8 cellular contexts compared by ENCODE assay signal in the genomic region with DNA sequence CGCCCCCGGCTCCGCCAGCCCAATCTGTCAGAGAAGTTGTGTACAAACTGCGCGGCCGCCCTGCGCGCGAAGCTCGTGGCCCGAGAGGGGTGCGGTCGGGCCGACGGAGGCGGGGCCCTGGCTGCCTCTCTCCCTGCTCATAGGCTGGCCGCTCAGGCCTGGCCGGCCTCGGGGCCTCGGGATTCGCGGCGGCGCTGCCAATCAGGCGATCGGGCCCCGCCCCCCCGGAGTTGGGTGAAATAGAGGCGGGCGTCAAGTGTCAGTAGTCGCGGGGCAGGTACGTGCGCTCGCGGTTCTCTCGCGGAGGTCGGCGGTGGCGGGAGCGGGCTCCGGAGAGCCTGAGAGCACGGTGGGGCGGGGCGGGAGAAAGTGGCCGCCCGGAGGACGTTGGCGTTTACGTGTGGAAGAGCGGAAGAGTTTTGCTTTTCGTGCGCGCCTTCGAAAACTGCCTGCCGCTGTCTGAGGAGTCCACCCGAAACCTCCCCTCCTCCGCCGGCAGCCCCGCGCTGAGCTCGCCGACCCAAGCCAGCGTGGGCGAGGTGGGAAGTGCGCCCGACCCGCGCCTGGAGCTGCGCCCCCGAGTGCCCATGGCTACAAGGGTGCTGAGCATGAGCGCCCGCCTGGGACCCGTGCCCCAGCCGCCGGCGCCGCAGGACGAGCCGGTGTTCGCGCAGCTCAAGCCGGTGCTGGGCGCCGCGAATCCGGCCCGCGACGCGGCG.
A peak's percentile ranks its signal among the peaks of the same experiment; 100 is the strongest.
DNase-seq lines count a peak whose midpoint lies in the region; ATAC-seq and TF ChIP-seq lines count a peak whose summit lies in the region.

A gene (plus strand): TSS at position 265 of the 719 bp plus-strand sequence. CDS start 323 bp downstream, at position 588.

- H3K36me3 ChIP-seq in HUES48 (ENCODE audit: control insufficient read depth, insufficient read depth, low read length): no peaks in the 10 kb centered on the region
- no peaks in the 10 kb centered on the region for H3K36me3 ChIP-seq in OCI-LY3 (replicated peaks; ENCODE audit: low read depth, low read length)
- H3K36me3 ChIP-seq in mucosa of stomach (ENCODE audit: control insufficient read depth, insufficient read depth, low read length): peaks cover 15% of the 10 kb centered on the region

- H3K9ac ChIP-seq in HUES48 (ENCODE audit: low read depth, low read length) (peak within 1 kb of the TSS; percentile 18; the same call in 1 of the 2 replicates), OCI-LY3 (ENCODE audit: low read length) (peak within 1 kb of the TSS; percentile 59), mucosa of stomach (ENCODE audit: low read length) (peak within 1 kb of the TSS; percentile 98)

- H3K4me1 ChIP-seq in HUES48 (ENCODE audit: control insufficient read depth, insufficient read depth, low read length) (peaks cover 43% of the 10 kb centered on the region), OCI-LY3 (ENCODE audit: low read length) (peaks cover 11% of the 10 kb centered on the region), mucosa of stomach (ENCODE audit: control insufficient read depth, insufficient read depth, low read length) (peaks cover 8% of the 10 kb centered on the region)

- peak within 1 kb of the TSS; percentile 86 for H3K4me2 ChIP-seq in OCI-LY3 (ENCODE audit: low read length)

- DNase-seq in DMS 273 (lab: John Stamatoyannopoulos, UW; ENCODE audit: unreplicated experiment) (peak; percentile 97), activated T-cell treated with anti-CD3 and anti-CD28 coated beads for 4 hours (peak; percentile 96), erythroblast (lab: John Stamatoyannopoulos, UW) (peak; percentile 92 to 95)
- peak; percentile 97 for DNase-seq in stimulated activated CD8-positive, alpha-beta memory T cell treated with anti-CD3 and anti-CD28 coated beads, Interleukin-4, amount 100 ng/mL, for 48 hours

- H3K27me3 ChIP-seq in HUES48 (ENCODE audit: control insufficient read depth, insufficient read depth, low read length): peaks cover 62% of the 10 kb centered on the region
- peaks cover 36% of the 10 kb centered on the region for H3K27me3 ChIP-seq in OCI-LY3 (ENCODE audit: low read depth, low read length)
- H3K27me3 ChIP-seq in mucosa of stomach (ENCODE audit: control insufficient read depth, insufficient read depth, low read length): no peaks in the 10 kb centered on the region

- H3K79me2 ChIP-seq in OCI-LY3 (ENCODE audit: low read length): no peaks in the 10 kb centered on the region

- no peaks in the 10 kb centered on the region for H4K20me1 ChIP-seq in OCI-LY3 (ENCODE audit: insufficient read depth, low read length)

- peak; percentile 95 for ATAC-seq in GM21447 (IDR thresholded peaks at IDR 0.05; ENCODE audit: unreplicated experiment)

- TF ChIP-seq POLR2A in erythroblast (IDR thresholded peaks at IDR 0.05; ENCODE audit: low read length): no peak

- no peak; the same call in 1 of the 2 replicates for TF ChIP-seq CTCF in OCI-LY3 (IDR thresholded peaks at IDR 0.05; ENCODE audit: low read depth, low read length)

- H3K4me3 ChIP-seq in HUES48 (ENCODE audit: low read depth, low read length): peak within 1 kb of the TSS; percentile 73
- peak within 1 kb of the TSS; percentile 90 for H3K4me3 ChIP-seq in OCI-LY3 (ENCODE audit: low read length)
- peak within 1 kb of the TSS; percentile 83 for H3K4me3 ChIP-seq in mucosa of stomach (ENCODE audit: low read length)

- H2AFZ ChIP-seq in OCI-LY3 (ENCODE audit: low read depth, low read length): peak within 1 kb of the TSS; percentile 88

- H3K9me3 ChIP-seq in HUES48 (ENCODE audit: control insufficient read depth, insufficient read depth, low read length): no peaks in the 10 kb centered on the region
- H3K9me3 ChIP-seq in OCI-LY3 (ENCODE audit: insufficient read depth, low read length): no peaks in the 10 kb centered on the region
- no peaks in the 10 kb centered on the region for H3K9me3 ChIP-seq in mucosa of stomach (ENCODE audit: control insufficient read depth, low read length)

- H3K27ac ChIP-seq in HUES48 (ENCODE audit: low read depth, low read length): no peak within 1 kb of the TSS
- H3K27ac ChIP-seq in OCI-LY3 (ENCODE audit: low read length): no peak within 1 kb of the TSS

Comparison
In these comparisons a context has a peak if more than half of its experiments do, and no peak if none do; other contexts are left out.
1. H3K9ac ChIP-seq: peak in every context shown above with its lines; median percentile 98 in mucosa of stomach; 59 in OCI-LY3; 18 in HUES48.